ENCODE assay signal across 12 cellular contexts in genomic region chr7:32070051-32070405, GRCh38. TPM values are rescaled to one million over a fixed set of nuclear protein-coding genes. Genes with fewer than 3 reads are reported as not detected.
DNase-seq lines count a peak whose midpoint lies in the region; ATAC-seq and TF ChIP-seq lines count a peak whose summit lies in the region.
"Had no signal": no experiment of that assay in that cellular context is flagged by ENCODE, and none has a peak within 500 bp of the region (broad histone marks: within the 10 kb centered on the region; RNA-seq: fewer than 3 reads in every experiment).

No MANE protein-coding gene starts in this region.

- no peak for TF ChIP-seq CTCF in GM13977 (IDR thresholded peaks at IDR 0.05; ENCODE audit: extremely low read depth, insufficient read depth, missing control alignments)

- peaks cover 1 to 12% (median 12%) of the 10 kb centered on the region in 3 donors for H3K27me3 Mint-ChIP-seq in immature natural killer cell (ENCODE audit: low read depth in 3 of 3)

- no peaks in the 10 kb centered on the region for H3K36me3 ChIP-seq in aorta (ENCODE audit: control insufficient read depth in 1 of 2, insufficient read depth in 2 of 2, low read length in 1 of 2)

- DNase-seq in GM13977 (ENCODE audit: low spot score): peak; percentile 25
- peak; percentile 40 for DNase-seq in cerebellar cortex (ENCODE audit: low spot score)
- no peak for DNase-seq in immature natural killer cell
- no peak for DNase-seq in skeletal muscle cell (ENCODE audit: low read depth)
- DNase-seq in dedifferentiated amniotic fluid mesenchymal stem cell (ENCODE audit: extremely low spot score): no peak
- DNase-seq in aorta: no peak
- DNase-seq: activated CD8-positive, alpha-beta T cell treated with anti-CD3 and anti-CD28 coated beads for 36 hours; NCI-H2029 treated with DMSO at 0.1 percent for 48 hours had no signal

- intact Hi-C loops in aorta (cut with DNase I): loop anchor here in 1 of 2 donors (10.0 kb wide), 1 partner anchor 185 kb away; no protein-coding TSS in a partner anchor

- H3K9me3 Mint-ChIP-seq in immature natural killer cell: peaks cover 0 to 25% (median 4%) of the 10 kb centered on the region in 6 donors
- H3K9me3 Mint-ChIP-seq: activated CD8-positive, alpha-beta T cell treated with anti-CD3 and anti-CD28 coated beads for 36 hours had no signal

- H3K27ac ChIP-seq in aorta (ENCODE audit: low read depth in 1 of 2, low read length in 2 of 2): peak overlapping the region in 1 of 2 donors; percentile 7
- H3K27ac ChIP-seq: SK-N-MC had no signal

- WGBS in aorta, 2 donors: 21 to 30% methylated on average over 9 of the region's 9 CpGs

- peak overlapping the region in 3 of 5 donors; percentile 30 to 72 (median 64) for H3K4me3 Mint-ChIP-seq in immature natural killer cell
- H3K4me3 Mint-ChIP-seq: activated CD8-positive, alpha-beta T cell treated with anti-CD3 and anti-CD28 coated beads for 36 hours had no signal

- no peaks in the 10 kb centered on the region for H3K9me3 ChIP-seq in aorta (ENCODE audit: control insufficient read depth, low read length)
- H3K9me3 ChIP-seq: body of pancreas had no signal

- no peaks in the 10 kb centered on the region for H3K36me3 Mint-ChIP-seq in immature natural killer cell

- peak overlapping the region; percentile 76 for H3K4me3 ChIP-seq in skeletal muscle cell (ENCODE audit: low read depth, low read length)
- H3K4me3 ChIP-seq in aorta (ENCODE audit: low read length in 2 of 2): no peak overlapping the region

- H3K4me1 ChIP-seq in aorta (ENCODE audit: control insufficient read depth in 1 of 2, insufficient read depth in 2 of 2, low read length in 2 of 2): no peaks in the 10 kb centered on the region

- ATAC-seq in aorta (ENCODE audit: low FRiP score): no peak
- no peak for ATAC-seq in GM18511 (IDR thresholded peaks at IDR 0.05; ENCODE audit: unreplicated experiment)
- no peak for ATAC-seq in HG03432 (IDR thresholded peaks at IDR 0.05; ENCODE audit: unreplicated experiment)
- ATAC-seq: activated CD8-positive, alpha-beta T cell treated with anti-CD3 and anti-CD28 coated beads for 36 hours had no signal

- no peak overlapping the region for H3K27ac Mint-ChIP-seq in immature natural killer cell
- H3K27ac Mint-ChIP-seq: activated CD8-positive, alpha-beta T cell treated with anti-CD3 and anti-CD28 coated beads for 36 hours had no signal

- in situ Hi-C loops in GM13977 (cut with MboI; ENCODE audit: low pct_unique_long_range_greater_than_20kb, low sequenced_read_pairs, unreplicated experiment): no loop called here

- peaks cover 0 to 8% of the 10 kb centered on the region in 2 donors for H3K4me1 Mint-ChIP-seq in immature natural killer cell

- H3K27me3 ChIP-seq in aorta (ENCODE audit: control insufficient read depth in 1 of 2, insufficient read depth in 2 of 2, low read length in 1 of 2): no peaks in the 10 kb centered on the region
- H3K27me3 ChIP-seq: body of pancreas had no signal

RNA-seq across cellular contexts. Expression of gene PDE1C, which starts 0.2 kb away (rescaled TPM):
- polyA plus RNA-seq in immature natural killer cell (under 1 TPM in 1 of 3 donors, not detected in 2; 0.09 TPM), aorta (1 to 10 TPM in 1 of 2 donors, under 1 TPM in 1; 0.84 to 2.6 TPM)
- total RNA-seq in aorta: 1 to 10 TPM; 6.6 to 7.1 TPM
- total RNA-seq: activated CD8-positive, alpha-beta T cell treated with anti-CD3 and anti-CD28 coated beads for 36 hours had no signal

Comparison
In these comparisons a context has a peak if more than half of its experiments do, and no peak if none do; other contexts are left out.
1. DNase-seq: peak in GM13977 (single experiment) and cerebellar cortex (single experiment); none in immature natural killer cell (0 of 3), skeletal muscle cell (single experiment), dedifferentiated amniotic fluid mesenchymal stem cell (single experiment) and aorta (0 of 2).